8 cellular contexts compared by ENCODE assay signal in genomic region chr21:25735221-25735894, GRCh38.
DNase-seq lines count a peak whose midpoint lies in the region; ATAC-seq lines count a peak whose summit lies in the region.

No MANE protein-coding gene starts in this region.

- ATAC-seq in GM18909 (IDR thresholded peaks at IDR 0.05; ENCODE audit: poor library complexity, unreplicated experiment): peak; percentile 71
- peak; percentile 69 for ATAC-seq in HG03175 (IDR thresholded peaks at IDR 0.05; ENCODE audit: unreplicated experiment)

- DNase-seq in AG08396 (ENCODE audit: low spot score): peak; percentile 80
- peak; percentile 68 to 96 for DNase-seq in NCI-H446 (lab: John Stamatoyannopoulos, UW)
- DNase-seq in activated CD4-positive, alpha-beta T cell treated with anti-CD3 and anti-CD28 coated beads for 4 hours: peak; percentile 87 to 89
- DNase-seq in stimulated activated CD4-positive, alpha-beta T cell treated with anti-CD3 and anti-CD28 coated beads, Interleukin-1b, Interleukin-23, amount 100 ng/mL, for 24 hours (ENCODE audit: low read depth in 4 of 4, low spot score in 1 of 4): peak; percentile 65 to 76 (median 70)

- H3K27ac ChIP-seq in cingulate gyrus (ENCODE audit: low read depth, low read length): peak overlapping the region; percentile 100
- peak overlapping the region; percentile 98 for H3K27ac ChIP-seq in layer of hippocampus (ENCODE audit: low read depth, low read length)

- no peaks in the 10 kb centered on the region for H3K27me3 ChIP-seq in layer of hippocampus (ENCODE audit: control insufficient read depth, insufficient read depth, low read length)

Comparison
In these comparisons a context has a peak if more than half of its experiments do, and no peak if none do; other contexts are left out.
1. Peak in every context shown above with its lines: DNase-seq, ATAC-seq and H3K27ac ChIP-seq.